In the genomic region with DNA sequence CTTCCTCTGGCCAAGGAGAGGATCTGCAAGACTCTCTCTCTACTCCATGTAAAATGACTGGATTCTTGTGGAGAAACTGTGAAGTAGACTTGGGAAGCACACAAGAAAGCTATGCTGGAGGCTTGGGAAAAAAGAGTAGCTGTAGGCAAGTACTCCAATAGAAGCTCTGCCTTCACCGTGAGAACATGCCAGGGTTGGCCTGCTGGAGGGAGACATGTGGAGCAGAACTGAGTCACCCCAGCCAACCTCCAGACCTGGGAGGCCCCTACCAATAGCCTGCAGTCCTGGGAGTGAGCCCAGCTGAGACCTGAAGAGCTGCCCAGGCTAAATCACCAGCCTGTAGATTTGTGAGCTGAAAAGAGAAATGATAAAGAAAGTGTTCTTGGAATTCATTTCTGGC, we compare ENCODE assay signal across 13 cellular contexts.
DNase-seq lines count a peak whose midpoint lies in the region; ATAC-seq and TF ChIP-seq lines count a peak whose summit lies in the region.
"Had no signal": no experiment of that assay in that cellular context is flagged by ENCODE, and none has a peak within 500 bp of the region (broad histone marks: within the 10 kb centered on the region; RNA-seq: fewer than 3 reads in every experiment).

No MANE protein-coding gene starts in this region.

- intact Hi-C loops in CD14-positive monocyte (cut with micrococcal nuclease): no loop called here

- peaks cover 3% of the 10 kb centered on the region for H3K4me1 Mint-ChIP-seq in CD14-positive monocyte

- peaks cover 62 to 64% of the 10 kb centered on the region in 2 donors for H3K36me3 Mint-ChIP-seq in CD14-positive monocyte

- no peaks in the 10 kb centered on the region for H3K27me3 Mint-ChIP-seq in CD14-positive monocyte (ENCODE audit: low read depth in 3 of 3)

- DNase-seq in CD14-positive monocyte (ENCODE audit: low spot score) (no peak), OCI-M1 (lab: John Stamatoyannopoulos, UW) (peak; percentile 23), non-pigmented ciliary epithelial cell (ENCODE audit: low read depth) (peak; percentile 41), NCI-H2227 treated with DMSO at 0.1 percent for 48 hours (lab: John Stamatoyannopoulos, UW) (no peak), activated gamma-delta T cell treated with Interleukin-2 at 50 U/mL for 16 hours (no peak)
- no peak for DNase-seq in activated CD8-positive, alpha-beta memory T cell treated with anti-CD3 and anti-CD28 coated beads for 24 hours
- DNase-seq: H7, midbrain, NCI-H2081 treated with DMSO at 0.1 percent for 48 hours, retina had no signal

- no peak overlapping the region for H3K4me3 Mint-ChIP-seq in CD14-positive monocyte

- H3K27ac Mint-ChIP-seq in CD14-positive monocyte: peak overlapping the region in 4 of 7 donors; percentile 15 to 70 (median 59)

- peak; percentile 63 for ATAC-seq in esophagus mucosa
- ATAC-seq in GM18498 (IDR thresholded peaks at IDR 0.05; ENCODE audit: unreplicated experiment): no peak
- ATAC-seq: gastroesophageal sphincter had no signal

- TF ChIP-seq CTCF in CD14-positive monocyte (IDR thresholded peaks at IDR 0.05): no peak

- H3K9me3 Mint-ChIP-seq in CD14-positive monocyte: peaks cover 0 to 3% (median 0%) of the 10 kb centered on the region in 7 donors

Comparison
In these comparisons a context has a peak if more than half of its experiments do, and no peak if none do; other contexts are left out.
1. DNase-seq: peak in OCI-M1 (single experiment) and non-pigmented ciliary epithelial cell (single experiment); none in CD14-positive monocyte (single experiment), activated CD8-positive, alpha-beta memory T cell treated with anti-CD3 and anti-CD28 coated beads for 24 hours (single experiment), NCI-H2227 treated with DMSO at 0.1 percent for 48 hours (single experiment) and activated gamma-delta T cell treated with Interleukin-2 at 50 U/mL for 16 hours (single experiment).